In genomic region chr3:58521002-58521670, GRCh38 we compare ENCODE assay signal across 1 cellular context.
TF ChIP-seq lines count a peak whose summit lies in the region.

No MANE protein-coding gene starts in this region.

TF ChIP-seq in HepG2, 621 proteins besides CTCF, POLR2A, EP300 and RAD21 (continued from another document and continues in another):
- TF ChIP-seq TIGD3 (CRISPR knock-in tag; IDR thresholded peaks at IDR 0.05; ENCODE audit: borderline replicate concordance): no peak
- no peak for TF ChIP-seq ZNF720 (CRISPR knock-in tag; IDR thresholded peaks at IDR 0.05)
- no peak for TF ChIP-seq ZMYM2 (CRISPR knock-in tag; IDR thresholded peaks at IDR 0.05)
- TF ChIP-seq NR2F1 (CRISPR knock-in tag; IDR thresholded peaks at IDR 0.05): no peak
- TF ChIP-seq KDM1A (CRISPR knock-in tag; IDR thresholded peaks at IDR 0.05): no peak; the same call in 1 of the 2 replicates
- TF ChIP-seq MEIS2 (CRISPR knock-in tag; IDR thresholded peaks at IDR 0.05): 0 out of 2 replicates have a peak, but pooled peaks have one; percentile 37
- TF ChIP-seq ZNF589 (CRISPR knock-in tag; conservative IDR thresholded peaks at IDR 0.05): no peak
- TF ChIP-seq ZNF83 (CRISPR knock-in tag; IDR thresholded peaks at IDR 0.05; ENCODE audit: borderline replicate concordance): no peak
- no peak for TF ChIP-seq ZFP36 (IDR thresholded peaks at IDR 0.05; ENCODE audit: borderline replicate concordance, low read depth, low read length, partially characterized antibody)
- no peak for TF ChIP-seq RFX5 (IDR thresholded peaks at IDR 0.05; ENCODE audit: low read depth, low read length)
- TF ChIP-seq RFXANK (CRISPR knock-in tag; IDR thresholded peaks at IDR 0.05): no peak
- 0 out of 2 replicates have a peak, but pooled peaks have one; percentile 17 for TF ChIP-seq TEF (CRISPR knock-in tag; IDR thresholded peaks at IDR 0.05)
- no peak for TF ChIP-seq ZNF629 (CRISPR knock-in tag; conservative IDR thresholded peaks at IDR 0.05)
- TF ChIP-seq AFF4 (CRISPR knock-in tag; IDR thresholded peaks at IDR 0.05): no peak
- TF ChIP-seq ZNF784 (CRISPR knock-in tag; IDR thresholded peaks at IDR 0.05; ENCODE audit: borderline replicate concordance): no peak
- no peak for TF ChIP-seq ZBTB14 (CRISPR knock-in tag; IDR thresholded peaks at IDR 0.05)
- no peak for TF ChIP-seq ZFP62 (CRISPR knock-in tag; IDR thresholded peaks at IDR 0.05)
- TF ChIP-seq ZNF484 (CRISPR knock-in tag; IDR thresholded peaks at IDR 0.05; ENCODE audit: borderline replicate concordance, low read depth): 0 out of 2 replicates have a peak, but pooled peaks have one; percentile 79
- no peak for TF ChIP-seq DNMT1 (CRISPR knock-in tag; IDR thresholded peaks at IDR 0.05)
- TF ChIP-seq POLR2AphosphoS2 (IDR thresholded peaks at IDR 0.05; ENCODE audit: low read depth, low read length): no peak
- TF ChIP-seq RBM39 (IDR thresholded peaks at IDR 0.05; ENCODE audit: low read depth, low read length, poor library complexity, severe bottlenecking): no peak
- peak; percentile 77 for TF ChIP-seq RXRB (CRISPR knock-in tag; IDR thresholded peaks at IDR 0.05; ENCODE audit: borderline replicate concordance)
- TF ChIP-seq TBX2 (CRISPR knock-in tag; IDR thresholded peaks at IDR 0.05; ENCODE audit: borderline replicate concordance): peak; percentile 83; the same call in 1 of the 2 replicates
- peak; percentile 31 for TF ChIP-seq STAG1 (CRISPR knock-in tag; IDR thresholded peaks at IDR 0.05)
- TF ChIP-seq ADNP (CRISPR knock-in tag; IDR thresholded peaks at IDR 0.05): no peak
- TF ChIP-seq IRF9 (CRISPR knock-in tag; IDR thresholded peaks at IDR 0.05; ENCODE audit: borderline replicate concordance): peak; percentile 85; the same call in 1 of the 2 replicates
- no peak; the same call in 1 of the 2 replicates for TF ChIP-seq ZNF782 (CRISPR knock-in tag; IDR thresholded peaks at IDR 0.05; ENCODE audit: borderline replicate concordance)
- no peak for TF ChIP-seq E2F2 (CRISPR knock-in tag; IDR thresholded peaks at IDR 0.05; ENCODE audit: borderline replicate concordance)
- no peak for TF ChIP-seq RELA (CRISPR knock-in tag; IDR thresholded peaks at IDR 0.05)
- TF ChIP-seq ZNF441 (CRISPR knock-in tag; IDR thresholded peaks at IDR 0.05; ENCODE audit: borderline replicate concordance): no peak; the same call in 1 of the 2 replicates
- no peak for TF ChIP-seq NFIB (CRISPR knock-in tag; IDR thresholded peaks at IDR 0.05; ENCODE audit: borderline replicate concordance)
- no peak for TF ChIP-seq SP2 (CRISPR knock-in tag; IDR thresholded peaks at IDR 0.05)
- TF ChIP-seq NCOA1 (CRISPR knock-in tag; IDR thresholded peaks at IDR 0.05): no peak
- no peak for TF ChIP-seq PREB (CRISPR knock-in tag; IDR thresholded peaks at IDR 0.05)
- no peak for TF ChIP-seq TCF7L2 (IDR thresholded peaks at IDR 0.05; ENCODE audit: low read depth, low read length)
- no peak for TF ChIP-seq CREM (IDR thresholded peaks at IDR 0.05)
- TF ChIP-seq CREM (CRISPR knock-in tag; IDR thresholded peaks at IDR 0.05): no peak
- no peak for TF ChIP-seq ZC3H13 (CRISPR knock-in tag; IDR thresholded peaks at IDR 0.05)
- TF ChIP-seq FOXK1 (CRISPR knock-in tag; IDR thresholded peaks at IDR 0.05; ENCODE audit: borderline replicate concordance, low read depth): no peak
- peak; percentile 97 for TF ChIP-seq USF2 (IDR thresholded peaks at IDR 0.05; ENCODE audit: low read depth, low read length)
- peak; percentile 96; the same call in 1 of the 2 replicates for TF ChIP-seq USF2 (CRISPR knock-in tag; IDR thresholded peaks at IDR 0.05; ENCODE audit: borderline replicate concordance)
- no peak for TF ChIP-seq ZSCAN25 (CRISPR knock-in tag; IDR thresholded peaks at IDR 0.05)
- TF ChIP-seq PCBP2 (optimal IDR thresholded peaks at IDR 0.05; ENCODE audit: low read depth, low read length, poor library complexity, severe bottlenecking): no peak
- no peak for TF ChIP-seq SRSF1 (optimal IDR thresholded peaks at IDR 0.05; ENCODE audit: low read depth, low read length)
- TF ChIP-seq LCORL (IDR thresholded peaks at IDR 0.05): no peak
- TF ChIP-seq LCORL (CRISPR knock-in tag; IDR thresholded peaks at IDR 0.05): peak; percentile 65; the same call in 1 of the 2 replicates
- TF ChIP-seq TCF12 (IDR thresholded peaks at IDR 0.05): no peak
- TF ChIP-seq TCF12 (CRISPR knock-in tag; IDR thresholded peaks at IDR 0.05): no peak
- TF ChIP-seq NFKB2 (CRISPR knock-in tag; IDR thresholded peaks at IDR 0.05; ENCODE audit: borderline replicate concordance): peak; percentile 70
- no peak for TF ChIP-seq ZNF577 (CRISPR knock-in tag; IDR thresholded peaks at IDR 0.05; ENCODE audit: borderline replicate concordance, low read depth)
- no peak for TF ChIP-seq GLMP (CRISPR knock-in tag; IDR thresholded peaks at IDR 0.05; ENCODE audit: borderline replicate concordance)
